Comparison of ENCODE assay signal across 1 cellular context in genomic region chr5:157918811-157919742, GRCh38.
A peak's percentile ranks its signal among the peaks of the same experiment; 100 is the strongest.
TF ChIP-seq lines count a peak whose summit lies in the region.

No MANE protein-coding gene starts in this region.

TF ChIP-seq in GM12878, 131 proteins besides CTCF, POLR2A, EP300 and RAD21 (continued from another document):
- TF ChIP-seq ZNF687 (IDR thresholded peaks at IDR 0.05) = peak; percentile 33; the same call in 1 of the 2 replicates
